Comparison of ENCODE assay signal across 23 cellular contexts in the genomic region with DNA sequence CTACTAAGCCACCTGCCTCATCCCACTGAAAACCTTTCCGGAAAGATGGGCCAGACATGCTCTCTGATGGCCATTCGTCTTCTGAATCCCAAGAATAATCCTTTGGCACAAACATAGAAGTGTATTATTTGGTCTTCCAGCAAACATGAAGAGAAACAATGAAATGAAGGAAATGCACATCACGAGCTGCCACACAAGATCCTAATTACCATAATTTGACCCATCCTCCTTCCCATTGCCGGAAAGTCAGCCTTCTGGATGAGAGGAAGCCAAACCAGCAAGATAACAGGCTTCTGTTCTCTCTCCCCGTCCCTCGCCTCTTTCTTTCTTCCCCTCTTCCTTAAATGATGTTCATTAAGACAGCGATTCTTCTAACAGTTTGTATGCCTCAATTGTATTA.
DNase-seq lines count a peak whose midpoint lies in the region; ATAC-seq, FAIRE-seq and TF ChIP-seq lines count a peak whose summit lies in the region.
"Had no signal": no experiment of that assay in that cellular context is flagged by ENCODE, and none has a peak within 500 bp of the region (broad histone marks: within the 10 kb centered on the region; RNA-seq: fewer than 3 reads in every experiment).

No MANE protein-coding gene starts in this region.

- no peak overlapping the region; a peak in 1 of 7 replicates for H3K27ac Mint-ChIP-seq in H9
- H3K27ac Mint-ChIP-seq in stimulated activated effector memory CD8-positive, alpha-beta T cell treated with anti-CD3 and anti-CD28 coated beads, Interleukin-12 subunit alpha, Interleukin-12 subunit beta, amount 100 ng/mL, for 72 hours, result no peak overlapping the region
- H3K27ac Mint-ChIP-seq: CD8-positive, alpha-beta T cell; IgD-negative memory B cell had no signal

- H3K18ac ChIP-seq in H9 (ENCODE audit: insufficient read length, low read depth, low read length), result no peak overlapping the region

- intact Hi-C loops in HepG2 (cut with micrococcal nuclease; ENCODE audit: unreplicated experiment), result no loop called here
- intact Hi-C loops in right cardiac atrium (cut with DNase I), result no loop called here

- H3K9ac ChIP-seq in HepG2 (ENCODE audit: insufficient read depth, low read depth, low read length) (no peak overlapping the region), H9 (ENCODE audit: extremely low read depth, insufficient read length, low read length) (no peak overlapping the region)
- H3K9ac ChIP-seq: BLaER1 treated with 17β-estradiol and CSF1 and Interleukin-3, amounts not matched to agents 10 nM and 100 nM had no signal

- H4K8ac ChIP-seq in H9 (replicated peaks; ENCODE audit: insufficient read length, low read depth, low read length), result no peak overlapping the region

- no peaks in the 10 kb centered on the region for H3K9me3 Mint-ChIP-seq in H9
- no peaks in the 10 kb centered on the region for H3K9me3 Mint-ChIP-seq in stimulated activated effector memory CD8-positive, alpha-beta T cell treated with anti-CD3 and anti-CD28 coated beads, Interleukin-12 subunit alpha, Interleukin-12 subunit beta, amount 100 ng/mL, for 72 hours
- H3K9me3 Mint-ChIP-seq: CD8-positive, alpha-beta T cell; IgD-negative memory B cell had no signal

- no peak overlapping the region for H2BK20ac ChIP-seq in H9 (ENCODE audit: low read depth, low read length, poor library complexity, severe bottlenecking)

- H2BK5ac ChIP-seq in H9 (ENCODE audit: insufficient read length, low read length), result no peak overlapping the region

- no peak for ATAC-seq in HepG2
- ATAC-seq in stimulated activated effector memory CD8-positive, alpha-beta T cell treated with anti-CD3 and anti-CD28 coated beads, Interleukin-12 subunit alpha, Interleukin-12 subunit beta, amount 100 ng/mL, for 72 hours, result no peak
- ATAC-seq in right cardiac atrium, result no peak
- ATAC-seq: CD8-positive, alpha-beta T cell; Panc1 had no signal

- H3K4me3 ChIP-seq in HepG2 (replicated peaks in 1 of 3; ENCODE audit: insufficient read depth in 1 of 3, low read depth in 2 of 3, low read length in 3 of 3) (no peak overlapping the region), right cardiac atrium (ENCODE audit: low read length) (no peak overlapping the region)
- H3K4me3 ChIP-seq: BLaER1 treated with 17β-estradiol and CSF1 and Interleukin-3, amounts not matched to agents 10 nM and 100 nM; MG63; SK-N-MC had no signal

- H2AK5ac ChIP-seq in H9 (ENCODE audit: insufficient read length, low read length), result no peak overlapping the region

- no peaks in the 10 kb centered on the region for H3K36me3 ChIP-seq in HepG2 (replicated peaks in 1 of 2; ENCODE audit: control insufficient read depth in 1 of 2, insufficient read depth in 2 of 2, low read length in 2 of 2)
- H3K36me3 ChIP-seq: BLaER1 treated with 17β-estradiol and CSF1 and Interleukin-3, amounts not matched to agents 10 nM and 100 nM; MG63 had no signal

- H3K4me1 Mint-ChIP-seq in H9, result peaks cover 6 to 8% of the 10 kb centered on the region in 2 experiments
- H3K4me1 Mint-ChIP-seq in stimulated activated effector memory CD8-positive, alpha-beta T cell treated with anti-CD3 and anti-CD28 coated beads, Interleukin-12 subunit alpha, Interleukin-12 subunit beta, amount 100 ng/mL, for 72 hours, result no peaks in the 10 kb centered on the region
- H3K4me1 Mint-ChIP-seq: IgD-negative memory B cell had no signal

- POLR2A ChIA-PET in HepG2 (lab: Yijun Ruan, JAX), result no interaction called here

- no peak overlapping the region for H2BK12ac ChIP-seq in H9 (ENCODE audit: insufficient read length, low read depth, low read length)

- peaks cover 6% of the 10 kb centered on the region for H3K27me3 Mint-ChIP-seq in H9 (ENCODE audit: low read depth)

- no peak overlapping the region for H3K56ac ChIP-seq in H9 (ENCODE audit: insufficient read length, low read depth, low read length)

- H3K27me3 ChIP-seq in HepG2 (ENCODE audit: control insufficient read depth in 1 of 2, insufficient read depth in 2 of 2, low read length in 2 of 2) (0 out of 5 replicates have a peak, but pooled peaks cover 0 to 4% of the 10 kb centered on the region in 2 experiments), H9 (ENCODE audit: insufficient read depth, low read length) (no peaks in the 10 kb centered on the region), right cardiac atrium (ENCODE audit: control insufficient read depth, insufficient read depth) (no peaks in the 10 kb centered on the region)
- H3K27me3 ChIP-seq: BLaER1 treated with 17β-estradiol and CSF1 and Interleukin-3, amounts not matched to agents 10 nM and 100 nM; MG63 had no signal

- H3K14ac ChIP-seq in H9 (ENCODE audit: insufficient read depth, low read length), result no peak overlapping the region

- H4K20me1 ChIP-seq in HepG2 (ENCODE audit: insufficient read depth, low read length), result no peaks in the 10 kb centered on the region
- no peaks in the 10 kb centered on the region for H4K20me1 ChIP-seq in H9 (ENCODE audit: control insufficient read depth, insufficient read depth, insufficient read length)
- H4K20me1 ChIP-seq: BLaER1 treated with 17β-estradiol and CSF1 and Interleukin-3, amounts not matched to agents 10 nM and 100 nM had no signal

- H3K4me2 ChIP-seq in HepG2 (ENCODE audit: low read depth, low read length) (no peak overlapping the region), H9 (ENCODE audit: insufficient read depth, insufficient read length, low read length) (no peak overlapping the region)
- H3K4me2 ChIP-seq: BLaER1 treated with 17β-estradiol and CSF1 and Interleukin-3, amounts not matched to agents 10 nM and 100 nM had no signal

- no peak overlapping the region for H4K5ac ChIP-seq in H9 (ENCODE audit: insufficient read length, low read depth, low read length)

- H3K9me3 ChIP-seq in HepG2 (ENCODE audit: low read length) (no peaks in the 10 kb centered on the region), H9 (ENCODE audit: control insufficient read depth, low read depth, low read length) (no peaks in the 10 kb centered on the region), right cardiac atrium (ENCODE audit: control insufficient read depth, low read length) (no peaks in the 10 kb centered on the region)
- H3K9me3 ChIP-seq: BLaER1 treated with 17β-estradiol and CSF1 and Interleukin-3, amounts not matched to agents 10 nM and 100 nM; MG63 had no signal

- no peak overlapping the region for H3T11ph ChIP-seq in H9 (ENCODE audit: low read length)

- CTCF ChIA-PET in HepG2 (lab: Yijun Ruan, JAX; ENCODE audit: low intra/inter-chr PET ratio, low total read pairs), result no interaction called here

- in situ Hi-C loops in SK-MEL-5 (cut with HindIII; ENCODE audit: low pct_unique_long_range_greater_than_20kb, low sequenced_read_pairs), result no loop called here
- in situ Hi-C loops in HepG2 (cut with HindIII; ENCODE audit: extremely low pct_ligation_motif_present, low pct_unique_long_range_greater_than_20kb), result no loop called here

- no peak for FAIRE-seq in HepG2 (lab: Jason Lieb, UNC)
- FAIRE-seq: GM12891 had no signal

- 4% methylated on average over 7 of the region's 7 CpGs for WGBS in HepG2 (ENCODE audit: low lambda C conversion rate)
- no CpG with 5 or more reads among the region's 7 CpGs for WGBS in H9 (ENCODE audit: extremely low coverage, insufficient read length, low lambda C conversion rate)
- WGBS in right cardiac atrium, result 57% methylated on average over 7 of the region's 7 CpGs

- no peak overlapping the region for H2AFZ ChIP-seq in HepG2 (ENCODE audit: low read length)
- H2AFZ ChIP-seq in H9 (ENCODE audit: low read length), result no peak overlapping the region

- TF ChIP-seq RAD21 in HepG2 (CRISPR knock-in tag; IDR thresholded peaks at IDR 0.05), result no peak

- H3K23me2 ChIP-seq in H9 (ENCODE audit: insufficient read length, low read depth, low read length, poor library complexity, severe bottlenecking), result no peaks in the 10 kb centered on the region

- DNase-seq in SK-MEL-5 (ENCODE audit: low read depth, low spot score) (peak; percentile 100), foreskin melanocyte (peak; percentile 99), midbrain (lab: John Stamatoyannopoulos, UW) (peak; percentile 35), putamen (ENCODE audit: low spot score) (peak; percentile 90), HepG2 (ENCODE audit: low spot score) (no peak), H9 (no peak), right cardiac atrium (no peak)
- DNase-seq in stimulated activated effector memory CD8-positive, alpha-beta T cell treated with anti-CD3 and anti-CD28 coated beads, Interleukin-12 subunit alpha, Interleukin-12 subunit beta, amount 100 ng/mL, for 72 hours (ENCODE audit: low spot score in 2 of 2), result no peak
- DNase-seq: CD8-positive, alpha-beta T cell; DMS53; Karpas-422; MG63; NCI-H1048; NCI-H1436; NCI-H2081; NCI-H446 treated with DMSO at 0.1 percent for 48 hours; Right ventricle myocardium superior had no signal

- no peak overlapping the region for H4K91ac ChIP-seq in H9 (ENCODE audit: insufficient read length, low read depth, low read length)

- TF ChIP-seq EP300 in HepG2 (IDR thresholded peaks at IDR 0.05; ENCODE audit: low read depth in 2 of 2, low read length in 2 of 2), result no peak
- TF ChIP-seq EP300 in HepG2 (CRISPR knock-in tag; IDR thresholded peaks at IDR 0.05; ENCODE audit: borderline replicate concordance), result no peak

- BruUV-seq in HepG2 (replicated peaks; lab: Mats Ljungman, UMichigan), result no TSS peak

- no peaks in the 10 kb centered on the region for H3K79me1 ChIP-seq in H9 (ENCODE audit: insufficient read depth, low read depth, low read length, poor library complexity, severe bottlenecking)

- TF ChIP-seq CTCF in HepG2 (CRISPR knock-in tag; IDR thresholded peaks at IDR 0.05) (no peak), H9 (conservative IDR thresholded peaks at IDR 0.05) (no peak)

- H3K79me2 ChIP-seq in HepG2 (ENCODE audit: insufficient read depth, low read length), result no peaks in the 10 kb centered on the region
- no peaks in the 10 kb centered on the region for H3K79me2 ChIP-seq in H9 (ENCODE audit: insufficient read depth, low read length)

- H3K4me1 ChIP-seq in HepG2 (ENCODE audit: insufficient read depth, low read length), result no peaks in the 10 kb centered on the region
- no peaks in the 10 kb centered on the region for H3K4me1 ChIP-seq in H9 (ENCODE audit: insufficient read depth, low read length)
- no peaks in the 10 kb centered on the region for H3K4me1 ChIP-seq in right cardiac atrium (ENCODE audit: control insufficient read depth, insufficient read depth, low read length)
- H3K4me1 ChIP-seq: BLaER1 treated with 17β-estradiol and CSF1 and Interleukin-3, amounts not matched to agents 10 nM and 100 nM had no signal

- no peaks in the 10 kb centered on the region for H3K36me3 Mint-ChIP-seq in H9 (ENCODE audit: insufficient read depth in 1 of 3, low read depth in 3 of 3)
- H3K36me3 Mint-ChIP-seq in stimulated activated effector memory CD8-positive, alpha-beta T cell treated with anti-CD3 and anti-CD28 coated beads, Interleukin-12 subunit alpha, Interleukin-12 subunit beta, amount 100 ng/mL, for 72 hours, result no peaks in the 10 kb centered on the region
- H3K36me3 Mint-ChIP-seq: CD8-positive, alpha-beta T cell; IgD-negative memory B cell had no signal

- H3K4ac ChIP-seq in H9 (ENCODE audit: low read depth, low read length), result no peak overlapping the region

- no peak overlapping the region for H3K4me3 Mint-ChIP-seq in H9
- H3K4me3 Mint-ChIP-seq in stimulated activated effector memory CD8-positive, alpha-beta T cell treated with anti-CD3 and anti-CD28 coated beads, Interleukin-12 subunit alpha, Interleukin-12 subunit beta, amount 100 ng/mL, for 72 hours, result no peak overlapping the region
- H3K4me3 Mint-ChIP-seq: CD8-positive, alpha-beta T cell; IgD-negative memory B cell had no signal

- H2BK120ac ChIP-seq in H9 (ENCODE audit: low read depth, low read length, poor library complexity, severe bottlenecking), result no peak overlapping the region

- TF ChIP-seq POLR2A in HepG2 (IDR thresholded peaks at IDR 0.05; ENCODE audit: insufficient read depth in 1 of 2, low read depth in 2 of 2, low read length in 2 of 2), result no peak

- H3K27ac ChIP-seq in HepG2 (ENCODE audit: extremely low read length, insufficient read depth, low read length), result no peak overlapping the region
- H3K27ac ChIP-seq in H9 (ENCODE audit: insufficient read length, low read depth, low read length), result no peak overlapping the region
- no peak overlapping the region for H3K27ac ChIP-seq in right cardiac atrium (ENCODE audit: low read length)
- H3K27ac ChIP-seq: BLaER1 treated with 17β-estradiol and CSF1 and Interleukin-3, amounts not matched to agents 10 nM and 100 nM; HL-60; SK-N-MC had no signal

- H2BK15ac ChIP-seq in H9 (ENCODE audit: low read depth, low read length), result no peak overlapping the region

- H3K23ac ChIP-seq in H9 (ENCODE audit: insufficient read length, low read depth, low read length), result no peak overlapping the region

Comparison
In these comparisons a context has a peak if more than half of its experiments do, and no peak if none do; other contexts are left out.
1. DNase-seq: peak in SK-MEL-5 (single experiment), foreskin melanocyte (single experiment), midbrain (single experiment) and putamen (single experiment); none in HepG2 (single experiment), H9 (single experiment), stimulated activated effector memory CD8-positive, alpha-beta T cell treated with anti-CD3 and anti-CD28 coated beads, Interleukin-12 subunit alpha, Interleukin-12 subunit beta, amount 100 ng/mL, for 72 hours (0 of 2) and right cardiac atrium (0 of 3).